Comparison of ENCODE assay signal across 24 cellular contexts in genomic region chr5:173988554-173989431, GRCh38. TPM values are rescaled to one million over a fixed set of nuclear protein-coding genes. Genes with fewer than 3 reads are reported as not detected.
DNase-seq lines count a peak whose midpoint lies in the region; ATAC-seq, FAIRE-seq and TF ChIP-seq lines count a peak whose summit lies in the region.
"Had no signal": no experiment of that assay in that cellular context is flagged by ENCODE, and none has a peak within 500 bp of the region (broad histone marks: within the 10 kb centered on the region; RNA-seq: fewer than 3 reads in every experiment).

C5orf47 (plus strand) TSS chr5:173989170; CDS start chr5:173989264, 94 bp downstream.

- no peaks in the 10 kb centered on the region for H3K79me2 ChIP-seq in H1 (ENCODE audit: control insufficient read depth in 1 of 2, insufficient read depth in 2 of 2, low read length in 2 of 2)

- H2BK120ac ChIP-seq in H1 (replicated peaks; ENCODE audit: low read depth, low read length) = no peak within 1 kb of the TSS

- no peaks in the 10 kb centered on the region for H4K20me1 ChIP-seq in H1 (replicated peaks in 1 of 2; ENCODE audit: control insufficient read depth in 1 of 2, insufficient read depth in 2 of 2, low read length in 2 of 2)

- no peak for TF ChIP-seq POLR2A in H1 (IDR thresholded peaks at IDR 0.05; ENCODE audit: control extremely low read depth in 1 of 2, low read depth in 2 of 2, low read length in 2 of 2)

- H2BK20ac ChIP-seq in H1 (ENCODE audit: low read length) = no peak within 1 kb of the TSS; the same call in 1 of the 2 replicates

- no peak within 1 kb of the TSS for H3K27ac Mint-ChIP-seq in stimulated activated naive CD8-positive, alpha-beta T cell treated with anti-CD3 and anti-CD28 coated beads, Interleukin-15, amount 100 ng/mL, for 72 hours
- H3K27ac Mint-ChIP-seq in stimulated activated memory B cell treated with anti-CD40 and anti-IgM and Interleukin-4, amounts not matched to agents 10 μg/mL and 1 μg/mL and 100 μg/mL, for 72 hours = no peak within 1 kb of the TSS
- H3K27ac Mint-ChIP-seq in naive thymus-derived CD4-positive, alpha-beta T cell = no peak within 1 kb of the TSS
- no peak within 1 kb of the TSS for H3K27ac Mint-ChIP-seq in MCF 10A (ENCODE audit: low read depth, unreplicated experiment)
- H3K27ac Mint-ChIP-seq: CD4-positive, CD25-positive, alpha-beta regulatory T cell; CD8-positive, alpha-beta memory T cell; HFFc6 had no signal

- no peak within 1 kb of the TSS for H4K91ac ChIP-seq in H1 (replicated peaks; ENCODE audit: insufficient read length, low read length)

- no peak within 1 kb of the TSS for H2BK5ac ChIP-seq in H1 (ENCODE audit: low read depth, low read length)

- no peak for TF ChIP-seq RAD21 in H1 (IDR thresholded peaks at IDR 0.05 in 1 of 2, conservative IDR thresholded peaks at IDR 0.05 in 1 of 2; ENCODE audit: low read depth in 2 of 2, low read length in 2 of 2)

- DNase-seq in stimulated activated naive CD8-positive, alpha-beta T cell treated with anti-CD3 and anti-CD28 coated beads, Interleukin-15, amount 100 ng/mL, for 72 hours = no peak
- no peak for DNase-seq in stimulated activated naive CD8-positive, alpha-beta T cell treated with anti-CD3 and anti-CD28 coated beads, Interleukin-15, Interleukin-2, amounts not matched to agents 100 U/mL and 50 U/mL, for 24 hours
- DNase-seq in H1 (ENCODE audit: low read depth in 1 of 2, low spot score in 2 of 2) (no peak), EL (no peak), MCF 10A (ENCODE audit: unreplicated experiment) (no peak)
- no peak for DNase-seq in naive thymus-derived CD4-positive, alpha-beta T cell
- DNase-seq: ACHN; BE2C; C1 segment of cervical spinal cord; CD4-positive, CD25-positive, alpha-beta regulatory T cell; CD8-positive, alpha-beta memory T cell; COR-L47; DMS 273 treated with DMSO at 0.1 percent for 48 hours; DND-41; GM23248; H7; HFFc6 had no signal

- POLR2A ChIA-PET in H1 (lab: Charles Lee; ENCODE audit: partially characterized antibody) (interaction anchor here (1.3 to 1.6 kb wide), 2 partner anchors 14 to 25 kb away, joined by 4 read pairs; no protein-coding TSS in a partner anchor), MCF 10A (lab: Yijun Ruan, JAX) (no interaction called here)
- POLR2A ChIA-PET in naive thymus-derived CD4-positive, alpha-beta T cell (lab: Charles Lee) = no interaction called here

- no peaks in the 10 kb centered on the region for H3K36me3 ChIP-seq in H1 (ENCODE audit: control insufficient read depth in 2 of 4, insufficient read depth in 4 of 4, low read length in 3 of 4)
- no peaks in the 10 kb centered on the region for H3K36me3 ChIP-seq in naive thymus-derived CD4-positive, alpha-beta T cell (ENCODE audit: control insufficient read depth in 2 of 3, insufficient read depth in 3 of 3, low read length in 3 of 3)
- H3K36me3 ChIP-seq: BE2C had no signal

- peaks cover 0 to 3% of the 10 kb centered on the region in 2 experiments; a peak in 1 of 4 replicates for H3K9me3 ChIP-seq in H1 (ENCODE audit: insufficient read depth in 2 of 2, low read depth in 1 of 2, low read length in 1 of 2)
- H3K9me3 ChIP-seq in naive thymus-derived CD4-positive, alpha-beta T cell (ENCODE audit: control insufficient read depth in 2 of 3, low read length in 3 of 3) = no peaks in the 10 kb centered on the region
- H3K9me3 ChIP-seq: BE2C had no signal

- H3K9ac ChIP-seq in H1 (replicated peaks in 1 of 4; ENCODE audit: extremely low read depth in 1 of 4, low read depth in 3 of 4, low read length in 3 of 4) = no peak within 1 kb of the TSS
- H3K9ac ChIP-seq: GM23248 had no signal

- H3K27me3 ChIP-seq in H1 (replicated peaks in 1 of 4; ENCODE audit: control insufficient read depth in 3 of 4, extremely low read depth in 1 of 4, insufficient read depth in 3 of 4, low read length in 3 of 4) = no peaks in the 10 kb centered on the region
- no peaks in the 10 kb centered on the region for H3K27me3 ChIP-seq in naive thymus-derived CD4-positive, alpha-beta T cell (ENCODE audit: control insufficient read depth in 2 of 2, insufficient read depth in 2 of 2, low read length in 2 of 2)
- H3K27me3 ChIP-seq: BE2C had no signal

- no peak within 1 kb of the TSS for H3K4me2 ChIP-seq in H1 (ENCODE audit: insufficient read depth in 1 of 2, low read depth in 2 of 2, low read length in 2 of 2)

- H3K23me2 ChIP-seq in H1 (ENCODE audit: low read depth, low read length) = no peaks in the 10 kb centered on the region; the same call in 1 of the 2 replicates

- H3K23ac ChIP-seq in H1 (ENCODE audit: insufficient read length) = no peak within 1 kb of the TSS

- H3K27ac ChIP-seq in H1 (ENCODE audit: low read depth, low read length) = no peak within 1 kb of the TSS
- H3K27ac ChIP-seq in naive thymus-derived CD4-positive, alpha-beta T cell (ENCODE audit: low read depth, low read length) = no peak within 1 kb of the TSS
- H3K27ac ChIP-seq: GM23248 had no signal

- no peak within 1 kb of the TSS for H3K14ac ChIP-seq in H1 (ENCODE audit: insufficient read length)

- no peak within 1 kb of the TSS for H4K5ac ChIP-seq in H1 (ENCODE audit: insufficient read length, low read depth, low read length)

- H3K4me3 Mint-ChIP-seq in stimulated activated naive CD8-positive, alpha-beta T cell treated with anti-CD3 and anti-CD28 coated beads, Interleukin-15, amount 100 ng/mL, for 72 hours = no peak within 1 kb of the TSS
- H3K4me3 Mint-ChIP-seq in stimulated activated memory B cell treated with anti-CD40 and anti-IgM and Interleukin-4, amounts not matched to agents 10 μg/mL and 1 μg/mL and 100 μg/mL, for 72 hours = no peak within 1 kb of the TSS
- H3K4me3 Mint-ChIP-seq in naive thymus-derived CD4-positive, alpha-beta T cell = no peak within 1 kb of the TSS
- H3K4me3 Mint-ChIP-seq in MCF 10A (ENCODE audit: unreplicated experiment) = no peak within 1 kb of the TSS
- H3K4me3 Mint-ChIP-seq: CD4-positive, CD25-positive, alpha-beta regulatory T cell; CD8-positive, alpha-beta memory T cell; HFFc6 had no signal

- no peak within 1 kb of the TSS for H2AFZ ChIP-seq in H1 (ENCODE audit: low read length)
- H2AFZ ChIP-seq: GM23248 had no signal

- BruUV-seq in MCF 10A (replicated peaks; lab: Mats Ljungman, UMichigan) = no TSS peak

- no peak within 1 kb of the TSS for H3K18ac ChIP-seq in H1 (ENCODE audit: extremely low read depth, low read length)

- FAIRE-seq in H1 (lab: Jason Lieb, UNC) = no peak
- FAIRE-seq: A204.1, G401.6, GM12891, GM19239 had no signal

- no peak within 1 kb of the TSS for H2AK5ac ChIP-seq in H1 (ENCODE audit: low read depth, low read length)

- no peak within 1 kb of the TSS for H2BK15ac ChIP-seq in H1 (ENCODE audit: low read length)

- CTCF ChIA-PET in H1 (lab: Charles Lee; ENCODE audit: partially characterized antibody) (interaction anchor here (0.6 to 1.5 kb wide), 5 partner anchors 16 to 329 kb away, joined by 3 to 6 read pairs (median 4); no protein-coding TSS in a partner anchor), MCF 10A (lab: Yijun Ruan, JAX) (interaction anchor here (0.9 kb wide), 1 partner anchor 56 kb away, joined by 4 read pairs; no protein-coding TSS in a partner anchor)
- CTCF ChIA-PET in naive thymus-derived CD4-positive, alpha-beta T cell (lab: Charles Lee) = interaction anchor here (0.6 kb wide), 1 partner anchor 695 kb away, joined by 3 read pairs; no protein-coding TSS in a partner anchor

- H3K4me1 ChIP-seq in H1 (replicated peaks in 1 of 4; ENCODE audit: control insufficient read depth in 3 of 4, insufficient read depth in 4 of 4, low read length in 3 of 4) = no peaks in the 10 kb centered on the region
- H3K4me1 ChIP-seq in naive thymus-derived CD4-positive, alpha-beta T cell (ENCODE audit: control insufficient read depth in 2 of 2, insufficient read depth in 2 of 2, low read length in 2 of 2) = no peaks in the 10 kb centered on the region
- H3K4me1 ChIP-seq: BE2C had no signal

- no peak within 1 kb of the TSS for H3K4ac ChIP-seq in H1 (replicated peaks; ENCODE audit: insufficient read length, low read depth, low read length)

- no peak for TF ChIP-seq CTCF in H1 (IDR thresholded peaks at IDR 0.05; ENCODE audit: control extremely low read depth in 1 of 3, insufficient read depth in 1 of 3, low read depth in 1 of 3, low read length in 3 of 3)
- no peak for TF ChIP-seq CTCF in MCF 10A (IDR thresholded peaks at IDR 0.05; ENCODE audit: unreplicated experiment)

- H4K8ac ChIP-seq in H1 (ENCODE audit: extremely low read depth, insufficient read depth, low read length) = peak within 1 kb of the TSS; percentile 25; the same call in 1 of the 2 replicates

- H3K56ac ChIP-seq in H1 (replicated peaks; ENCODE audit: insufficient read length, low read depth, low read length) = no peak within 1 kb of the TSS

- H3K79me1 ChIP-seq in H1 (ENCODE audit: low read depth, low read length) = no peaks in the 10 kb centered on the region

- H2BK12ac ChIP-seq in H1 (ENCODE audit: low read depth, low read length) = 0 out of 2 replicates have a peak within 1 kb of the TSS, but pooled peaks have one; percentile 39

- no peaks in the 10 kb centered on the region for H3K4me1 Mint-ChIP-seq in stimulated activated naive CD8-positive, alpha-beta T cell treated with anti-CD3 and anti-CD28 coated beads, Interleukin-15, amount 100 ng/mL, for 72 hours
- no peaks in the 10 kb centered on the region for H3K4me1 Mint-ChIP-seq in stimulated activated memory B cell treated with anti-CD40 and anti-IgM and Interleukin-4, amounts not matched to agents 10 μg/mL and 1 μg/mL and 100 μg/mL, for 72 hours
- H3K4me1 Mint-ChIP-seq in naive thymus-derived CD4-positive, alpha-beta T cell = no peaks in the 10 kb centered on the region
- no peaks in the 10 kb centered on the region for H3K4me1 Mint-ChIP-seq in MCF 10A (ENCODE audit: insufficient read depth, unreplicated experiment)
- H3K4me1 Mint-ChIP-seq: CD4-positive, CD25-positive, alpha-beta regulatory T cell; CD8-positive, alpha-beta memory T cell had no signal

- intact Hi-C loops in naive thymus-derived CD4-positive, alpha-beta T cell (cut with micrococcal nuclease) = no loop called here
- intact Hi-C loops in MCF 10A (cut with micrococcal nuclease) = loop anchor here (10.0 kb wide), 1 partner anchor 1014 kb away; no protein-coding TSS in a partner anchor

- 91% methylated on average over 20 of the region's 51 CpGs; no CpG with 5 or more reads in 1 of the 2 experiments for WGBS in H1 (ENCODE audit: extremely low coverage in 1 of 2, insufficient coverage in 1 of 2, insufficient read length in 1 of 2, insufficient replicate concordance in 2 of 2, low coverage in 1 of 2, low lambda C conversion rate in 2 of 2, missing lambda C conversion rate in 1 of 2), 2 experiments

- H3K36me3 Mint-ChIP-seq in stimulated activated memory B cell treated with anti-CD40 and anti-IgM and Interleukin-4, amounts not matched to agents 10 μg/mL and 1 μg/mL and 100 μg/mL, for 72 hours = no peaks in the 10 kb centered on the region
- no peaks in the 10 kb centered on the region for H3K36me3 Mint-ChIP-seq in naive thymus-derived CD4-positive, alpha-beta T cell
- no peaks in the 10 kb centered on the region for H3K36me3 Mint-ChIP-seq in MCF 10A (ENCODE audit: insufficient read depth, unreplicated experiment)
- H3K36me3 Mint-ChIP-seq: CD4-positive, CD25-positive, alpha-beta regulatory T cell; CD8-positive, alpha-beta memory T cell had no signal

- peaks cover 14% of the 10 kb centered on the region for H3K27me3 Mint-ChIP-seq in stimulated activated naive CD8-positive, alpha-beta T cell treated with anti-CD3 and anti-CD28 coated beads, Interleukin-15, amount 100 ng/mL, for 72 hours
- peaks cover 22% of the 10 kb centered on the region for H3K27me3 Mint-ChIP-seq in stimulated activated memory B cell treated with anti-CD40 and anti-IgM and Interleukin-4, amounts not matched to agents 10 μg/mL and 1 μg/mL and 100 μg/mL, for 72 hours
- H3K27me3 Mint-ChIP-seq in naive thymus-derived CD4-positive, alpha-beta T cell = peaks cover 0 to 22% (median 12%) of the 10 kb centered on the region in 5 donors
- H3K27me3 Mint-ChIP-seq in MCF 10A (ENCODE audit: insufficient read depth, unreplicated experiment) = no peaks in the 10 kb centered on the region

- peak; percentile 82 for ATAC-seq in stimulated activated naive CD8-positive, alpha-beta T cell treated with anti-CD3 and anti-CD28 coated beads, Interleukin-15, amount 100 ng/mL, for 72 hours
- ATAC-seq in stimulated activated naive CD8-positive, alpha-beta T cell treated with anti-CD3 and anti-CD28 coated beads, Interleukin-15, Interleukin-2, amounts not matched to agents 100 U/mL and 50 U/mL, for 24 hours = no peak
- ATAC-seq in stimulated activated memory B cell treated with anti-CD40 and anti-IgM and Interleukin-4, amounts not matched to agents 10 μg/mL and 1 μg/mL and 100 μg/mL, for 72 hours = peak; percentile 72
- no peak for ATAC-seq in naive thymus-derived CD4-positive, alpha-beta T cell
- ATAC-seq: HCT116 had no signal

- TF ChIP-seq EP300 in H1 (IDR thresholded peaks at IDR 0.05; ENCODE audit: borderline replicate concordance in 1 of 2, low read depth in 2 of 2, low read length in 2 of 2) = peak in 1 of 2 experiments; percentile 47; a peak in 1 of 3 replicates

- H3K9me3 Mint-ChIP-seq in stimulated activated naive CD8-positive, alpha-beta T cell treated with anti-CD3 and anti-CD28 coated beads, Interleukin-15, amount 100 ng/mL, for 72 hours = no peaks in the 10 kb centered on the region
- H3K9me3 Mint-ChIP-seq in stimulated activated memory B cell treated with anti-CD40 and anti-IgM and Interleukin-4, amounts not matched to agents 10 μg/mL and 1 μg/mL and 100 μg/mL, for 72 hours = peaks cover 4% of the 10 kb centered on the region
- H3K9me3 Mint-ChIP-seq in naive thymus-derived CD4-positive, alpha-beta T cell = no peaks in the 10 kb centered on the region
- H3K9me3 Mint-ChIP-seq in MCF 10A (ENCODE audit: unreplicated experiment) = no peaks in the 10 kb centered on the region
- H3K9me3 Mint-ChIP-seq: CD4-positive, CD25-positive, alpha-beta regulatory T cell; HFFc6 had no signal

- H3K4me3 ChIP-seq in H1 (ENCODE audit: extremely low read depth in 1 of 4, insufficient read depth in 2 of 4, low read depth in 3 of 4, low read length in 4 of 4) = no peak within 1 kb of the TSS
- no peak within 1 kb of the TSS for H3K4me3 ChIP-seq in naive thymus-derived CD4-positive, alpha-beta T cell (ENCODE audit: low read length)
- H3K4me3 ChIP-seq: GM23248 had no signal

RNA-seq across cellular contexts. Expression of gene C5orf47, which starts in this region (rescaled TPM):
- total RNA-seq in H1 (2021; fragmentation: NEBNext Ultra II Directional; extraction: Animal tissue kit (Norgen Biotek cat#: 25700)) = 0.29 TPM in 1 of 2 replicates, not detected in the other
- polyA plus RNA-seq in H1 (2011; rRNA removed) = 0.09 and 0.11 TPM in 2 replicates
- 0.27 TPM for polyA plus RNA-seq in H1 (2011; cell fraction: cytosol; rRNA removed)
- polyA plus RNA-seq in H1 (2011; cell fraction: nucleus; rRNA removed) = 0.06 TPM
- 0.07 to 0.08 TPM in 2 of 4 replicates, not detected in the others for polyA plus RNA-seq in H1 (2012, experiment 1 of 2)
- polyA plus RNA-seq in H1 (2012, experiment 2 of 2) = not detected
- polyA plus RNA-seq in H1 (2013, experiment 1 of 2) = 0.16 TPM
- polyA plus RNA-seq in H1 (2013, experiment 2 of 2) = 0.11 TPM
- not detected in 2 replicates for polyA minus RNA-seq in H1 (2011; rRNA and poly(A)+ RNA removed)
- not detected for polyA minus RNA-seq in H1 (2011; cell fraction: cytosol; rRNA and poly(A)+ RNA removed)
- polyA minus RNA-seq in H1 (2011; cell fraction: nucleus; rRNA and poly(A)+ RNA removed) = not detected
- not detected for total RNA-seq in naive thymus-derived CD4-positive, alpha-beta T cell
- not detected for polyA plus RNA-seq in naive thymus-derived CD4-positive, alpha-beta T cell
- not detected in 2 replicates for total RNA-seq in MCF 10A (2022)
- total RNA-seq: CD4-positive, CD25-positive, alpha-beta regulatory T cell; CD8-positive, alpha-beta memory T cell; GM23248; HFFc6; HT-29 had no signal
- polyA plus RNA-seq: CD4-positive, CD25-positive, alpha-beta regulatory T cell; CD8-positive, alpha-beta memory T cell; GM23248 had no signal

Comparison
In these comparisons a context has a peak if more than half of its experiments do, and no peak if none do; other contexts are left out.
1. ATAC-seq: peak in stimulated activated naive CD8-positive, alpha-beta T cell treated with anti-CD3 and anti-CD28 coated beads, Interleukin-15, amount 100 ng/mL, for 72 hours (single experiment) and stimulated activated memory B cell treated with anti-CD40 and anti-IgM and Interleukin-4, amounts not matched to agents 10 μg/mL and 1 μg/mL and 100 μg/mL, for 72 hours (single experiment); none in stimulated activated naive CD8-positive, alpha-beta T cell treated with anti-CD3 and anti-CD28 coated beads, Interleukin-15, Interleukin-2, amounts not matched to agents 100 U/mL and 50 U/mL, for 24 hours (single experiment) and naive thymus-derived CD4-positive, alpha-beta T cell (single experiment).